In genomic region chr15:57377478-57377847, GRCh38 we compare ENCODE assay signal across 9 cellular contexts. TPM values are rescaled to one million over a fixed set of nuclear protein-coding genes. Genes with fewer than 3 reads are reported as not detected.
A peak's percentile ranks its signal among the peaks of the same experiment; 100 is the strongest.
DNase-seq lines count a peak whose midpoint lies in the region; ATAC-seq and TF ChIP-seq lines count a peak whose summit lies in the region.
"Had no signal": no experiment of that assay in that cellular context is flagged by ENCODE, and none has a peak within 500 bp of the region (broad histone marks: within the 10 kb centered on the region; RNA-seq: fewer than 3 reads in every experiment).

No MANE protein-coding gene starts in this region.

- H3K9me2 ChIP-seq in HCT116 (ENCODE audit: insufficient read depth), result no peaks in the 10 kb centered on the region

- H4K20me1 ChIP-seq in HCT116 (ENCODE audit: insufficient read depth), result no peaks in the 10 kb centered on the region

- H3K4me3 Mint-ChIP-seq in activated CD8-positive, alpha-beta memory T cell treated with anti-CD3 and anti-CD28 coated beads, Interleukin-2, amount 10 ng/mL, durations not matched to agents 7 days and 5 days, result no peak overlapping the region

- peak; percentile 28; the same call in 1 of the 2 replicates for TF ChIP-seq RAD21 in HCT116 (IDR thresholded peaks at IDR 0.05; ENCODE audit: low read depth)

- no peaks in the 10 kb centered on the region for H3K36me3 ChIP-seq in HCT116 (ENCODE audit: control insufficient read depth in 1 of 2, insufficient read depth in 2 of 2, low read length in 2 of 2)
- H3K36me3 ChIP-seq in psoas muscle (ENCODE audit: insufficient read depth in 1 of 2, low read depth in 1 of 2), result no peaks in the 10 kb centered on the region

- peaks cover 5 to 9% of the 10 kb centered on the region in 2 experiments; a peak in 3 of 4 replicates for H3K4me1 ChIP-seq in HCT116 (ENCODE audit: control insufficient read depth in 1 of 2, insufficient read depth in 2 of 2, low read length in 2 of 2)
- H3K4me1 ChIP-seq in psoas muscle, result peaks cover 8% of the 10 kb centered on the region

- RAD21 ChIA-PET in HCT116 (lab: Charles Lee; ENCODE audit: low non-redundant PET in 1 of 2, low total read pairs in 2 of 2, uncharacterized antibody in 2 of 2, unreplicated experiment in 2 of 2), result no interaction called here

- no peaks in the 10 kb centered on the region for H3K27me3 ChIP-seq in HCT116 (ENCODE audit: insufficient read depth, low read length)
- peaks cover 0 to 46% (median 18%) of the 10 kb centered on the region in 3 donors for H3K27me3 ChIP-seq in psoas muscle (ENCODE audit: insufficient read depth in 3 of 3, low read length in 2 of 3)

- no peaks in the 10 kb centered on the region for H3K79me2 ChIP-seq in HCT116 (ENCODE audit: insufficient read depth, low read length)

- TF ChIP-seq CTCF in HCT116 (IDR thresholded peaks at IDR 0.05 in 2 of 3, conservative IDR thresholded peaks at IDR 0.05 in 1 of 3; ENCODE audit: borderline replicate concordance in 1 of 3, insufficient read depth in 1 of 3, low read depth in 2 of 3, low read length in 2 of 3), result 0 out of 6 replicates have a peak, but pooled peaks of 1 of the 3 experiments have one; percentile 7
- TF ChIP-seq CTCF in psoas muscle (IDR thresholded peaks at IDR 0.05), result no peak

- H3K4me1 Mint-ChIP-seq in activated CD8-positive, alpha-beta memory T cell treated with anti-CD3 and anti-CD28 coated beads, Interleukin-2, amount 10 ng/mL, durations not matched to agents 7 days and 5 days, result peaks cover 2% of the 10 kb centered on the region

- CTCF ChIA-PET in HCT116 (lab: Charles Lee), result interaction anchor here (1.0 kb wide), 2 partner anchors 125 to 150 kb away, joined by 3 to 10 read pairs; no protein-coding TSS in a partner anchor
- CTCF ChIA-PET in activated CD8-positive, alpha-beta memory T cell treated with anti-CD3 and anti-CD28 coated beads, Interleukin-2, amount 10 ng/mL, durations not matched to agents 7 days and 5 days (lab: Charles Lee), result interaction anchor here (0.7 kb wide), 1 partner anchor 37 kb away, joined by 3 read pairs; no protein-coding TSS in a partner anchor

- 69 to 85% (median 74%) methylated on average over 4 of the region's 4 CpGs for WGBS in psoas muscle, 3 donors

- no peak overlapping the region for H3K27ac Mint-ChIP-seq in activated CD8-positive, alpha-beta memory T cell treated with anti-CD3 and anti-CD28 coated beads, Interleukin-2, amount 10 ng/mL, durations not matched to agents 7 days and 5 days

- DNase-seq in HCT116 (ENCODE audit: low read depth, low spot score) (peak; percentile 4), SW480 (ENCODE audit: low spot score) (peak; percentile 31), left ventricle myocardium superior (no peak), psoas muscle (no peak), foreskin melanocyte (no peak), inferior parietal cortex (ENCODE audit: extremely low spot score) (no peak)
- DNase-seq in activated CD8-positive, alpha-beta memory T cell treated with anti-CD3 and anti-CD28 coated beads, Interleukin-2, amount 10 ng/mL, durations not matched to agents 7 days and 5 days, result no peak
- DNase-seq: hippocampal formation had no signal

- H3K27me3 Mint-ChIP-seq in activated CD8-positive, alpha-beta memory T cell treated with anti-CD3 and anti-CD28 coated beads, Interleukin-2, amount 10 ng/mL, durations not matched to agents 7 days and 5 days, result peaks cover 48% of the 10 kb centered on the region

- POLR2A ChIA-PET in HCT116 (lab: Charles Lee), result no interaction called here

- BruUV-seq in HCT116 (replicated peaks; lab: Mats Ljungman, UMichigan), result no TSS peak

- TF ChIP-seq POLR2A in HCT116 (IDR thresholded peaks at IDR 0.05; ENCODE audit: borderline replicate concordance, extremely low read depth, insufficient read depth, insufficient read length), result no peak

- intact Hi-C loops in HCT116 (cut with micrococcal nuclease) (no loop called here), left ventricle myocardium superior (cut with micrococcal nuclease) (no loop called here), psoas muscle (cut with DNase I) (no loop called here)

- H3K9me3 ChIP-seq in HCT116 (ENCODE audit: control insufficient read depth in 1 of 2, insufficient read depth in 1 of 2, low read depth in 1 of 2, low read length in 2 of 2), result no peaks in the 10 kb centered on the region
- H3K9me3 ChIP-seq in psoas muscle, result no peaks in the 10 kb centered on the region

- no peak overlapping the region for H2AFZ ChIP-seq in HCT116 (ENCODE audit: low read depth, low read length, poor library complexity, severe bottlenecking)

- H3K4me3 ChIP-seq in HCT116 (replicated peaks in 1 of 2; ENCODE audit: low read depth in 1 of 2, low read length in 2 of 2) (no peak overlapping the region), psoas muscle (peak overlapping the region; percentile 73)

- no peaks in the 10 kb centered on the region for H3K9me3 Mint-ChIP-seq in activated CD8-positive, alpha-beta memory T cell treated with anti-CD3 and anti-CD28 coated beads, Interleukin-2, amount 10 ng/mL, durations not matched to agents 7 days and 5 days (ENCODE audit: low read depth)

- H3K4me2 ChIP-seq in HCT116 (ENCODE audit: low read length), result peak overlapping the region; percentile 79

- no peak overlapping the region for H3K27ac ChIP-seq in HCT116 (ENCODE audit: low read depth, low read length)
- H3K27ac ChIP-seq in psoas muscle, result no peak overlapping the region

- peak; percentile 38 for ATAC-seq in HCT116
- ATAC-seq in left ventricle myocardium superior, result peak; percentile 7
- ATAC-seq in psoas muscle, result peak in 1 of 4 donors; percentile 17
- ATAC-seq in HG02610 (IDR thresholded peaks at IDR 0.05; ENCODE audit: unreplicated experiment), result no peak
- ATAC-seq in activated CD8-positive, alpha-beta memory T cell treated with anti-CD3 and anti-CD28 coated beads, Interleukin-2, amount 10 ng/mL, durations not matched to agents 7 days and 5 days, result no peak

- no peaks in the 10 kb centered on the region for H3K36me3 Mint-ChIP-seq in activated CD8-positive, alpha-beta memory T cell treated with anti-CD3 and anti-CD28 coated beads, Interleukin-2, amount 10 ng/mL, durations not matched to agents 7 days and 5 days

- H3K9ac ChIP-seq in HCT116 (ENCODE audit: low read length), result no peak overlapping the region

TF ChIP-seq in HCT116, 20 proteins besides CTCF, POLR2A, EP300 and RAD21:
- TF ChIP-seq EZH2phosphoT487 (IDR thresholded peaks at IDR 0.05; ENCODE audit: borderline replicate concordance) (no peak), EZH2 (IDR thresholded peaks at IDR 0.05) (no peak), ZFX (IDR thresholded peaks at IDR 0.05) (no peak), SIN3A (IDR thresholded peaks at IDR 0.05; ENCODE audit: low read depth) (no peak), EGR1 (IDR thresholded peaks at IDR 0.05; ENCODE audit: low read depth) (no peak), SP1 (IDR thresholded peaks at IDR 0.05; ENCODE audit: low read depth) (no peak), YY1 (IDR thresholded peaks at IDR 0.05; ENCODE audit: extremely low read depth, insufficient replicate concordance, low read depth, low read length) (no peak), CBX3 (IDR thresholded peaks at IDR 0.05; ENCODE audit: low read depth) (no peak), CEBPB (IDR thresholded peaks at IDR 0.05; ENCODE audit: low read depth) (no peak), MAX (IDR thresholded peaks at IDR 0.05) (no peak), ELF1 (IDR thresholded peaks at IDR 0.05; ENCODE audit: borderline replicate concordance, low read depth) (no peak), POLR2AphosphoS5 (IDR thresholded peaks at IDR 0.05; ENCODE audit: low read depth, low read length) (no peak), ZNF274 (IDR thresholded peaks at IDR 0.05; ENCODE audit: low read depth, low read length) (no peak), FOSL1 (IDR thresholded peaks at IDR 0.05; ENCODE audit: low read depth) (no peak), SRF (IDR thresholded peaks at IDR 0.05; ENCODE audit: low read depth) (no peak), TCF7L2 (IDR thresholded peaks at IDR 0.05; ENCODE audit: borderline replicate concordance, extremely low read depth, insufficient read depth, insufficient read length) (no peak)
- TF ChIP-seq, protein P1, sequence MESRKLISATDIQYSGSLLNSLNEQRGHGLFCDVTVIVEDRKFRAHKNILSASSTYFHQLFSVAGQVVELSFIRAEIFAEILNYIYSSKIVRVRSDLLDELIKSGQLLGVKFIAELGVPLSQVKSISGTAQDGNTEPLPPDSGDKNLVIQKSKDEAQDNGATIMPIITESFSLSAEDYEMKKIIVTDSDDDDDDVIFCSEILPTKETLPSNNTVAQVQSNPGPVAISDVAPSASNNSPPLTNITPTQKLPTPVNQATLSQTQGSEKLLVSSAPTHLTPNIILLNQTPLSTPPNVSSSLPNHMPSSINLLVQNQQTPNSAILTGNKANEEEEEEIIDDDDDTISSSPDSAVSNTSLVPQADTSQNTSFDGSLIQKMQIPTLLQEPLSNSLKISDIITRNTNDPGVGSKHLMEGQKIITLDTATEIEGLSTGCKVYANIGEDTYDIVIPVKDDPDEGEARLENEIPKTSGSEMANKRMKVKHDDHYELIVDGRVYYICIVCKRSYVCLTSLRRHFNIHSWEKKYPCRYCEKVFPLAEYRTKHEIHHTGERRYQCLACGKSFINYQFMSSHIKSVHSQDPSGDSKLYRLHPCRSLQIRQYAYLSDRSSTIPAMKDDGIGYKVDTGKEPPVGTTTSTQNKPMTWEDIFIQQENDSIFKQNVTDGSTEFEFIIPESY (IDR thresholded peaks at IDR 0.05; ENCODE audit: extremely low read depth, insufficient replicate concordance, low read length), result no peak
- TF ChIP-seq, protein P2, sequence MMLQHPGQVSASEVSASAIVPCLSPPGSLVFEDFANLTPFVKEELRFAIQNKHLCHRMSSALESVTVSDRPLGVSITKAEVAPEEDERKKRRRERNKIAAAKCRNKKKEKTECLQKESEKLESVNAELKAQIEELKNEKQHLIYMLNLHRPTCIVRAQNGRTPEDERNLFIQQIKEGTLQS (IDR thresholded peaks at IDR 0.05), result no peak

RNA-seq across cellular contexts. Expression of gene CGNL1, which starts 1.2 kb away (rescaled TPM):
- total RNA-seq in HCT116 (2021; ENCODE audit: unreplicated experiment) (2.2 TPM), left ventricle myocardium superior (15.2 TPM), psoas muscle (1 to 10 TPM in 1 of 4 donors, under 1 TPM in 3; 0.37 to 2.2 (median 0.66) TPM)
- polyA plus RNA-seq in HCT116 (2012), result 1.1 and 1.4 TPM in 2 replicates
- polyA plus RNA-seq in psoas muscle, result under 1 TPM; 0.18 to 0.29 (median 0.20) TPM
- not detected for total RNA-seq in activated CD8-positive, alpha-beta memory T cell treated with anti-CD3 and anti-CD28 coated beads, Interleukin-2, amount 10 ng/mL, durations not matched to agents 7 days and 5 days

Comparison
In these comparisons a context has a peak if more than half of its experiments do, and no peak if none do; other contexts are left out.
1. ATAC-seq: peak in HCT116 (single experiment) and left ventricle myocardium superior (single experiment); none in HG02610 (single experiment) and activated CD8-positive, alpha-beta memory T cell treated with anti-CD3 and anti-CD28 coated beads, Interleukin-2, amount 10 ng/mL, durations not matched to agents 7 days and 5 days (single experiment).
2. DNase-seq: peak in HCT116 (single experiment) and SW480 (single experiment); none in left ventricle myocardium superior (single experiment), psoas muscle (0 of 2), activated CD8-positive, alpha-beta memory T cell treated with anti-CD3 and anti-CD28 coated beads, Interleukin-2, amount 10 ng/mL, durations not matched to agents 7 days and 5 days (single experiment), foreskin melanocyte (single experiment) and inferior parietal cortex (single experiment).